In the genomic region with DNA sequence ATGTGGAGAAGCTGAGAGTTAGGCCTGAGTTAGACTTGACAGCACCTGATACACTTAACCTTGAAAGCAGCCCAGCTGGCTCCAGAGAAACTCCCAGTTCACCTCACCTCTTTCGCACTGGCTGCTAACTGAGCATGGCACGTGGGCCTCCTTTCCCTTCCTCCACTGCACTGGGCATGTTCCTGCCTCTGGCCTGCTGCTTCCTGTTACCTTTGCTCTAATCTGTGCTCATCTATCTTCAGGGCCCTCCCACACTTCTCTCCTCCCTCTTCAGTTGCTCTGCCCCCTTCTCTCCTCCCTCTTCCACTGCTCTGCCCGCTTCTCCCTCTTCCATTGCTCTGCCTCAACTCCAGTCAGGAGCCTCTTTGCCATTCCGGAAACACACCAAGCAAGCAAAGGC, we compare ENCODE assay signal across 13 cellular contexts. TPM values are rescaled to one million over a fixed set of nuclear protein-coding genes. Genes with fewer than 3 reads are reported as not detected.
DNase-seq lines count a peak whose midpoint lies in the region; ATAC-seq, FAIRE-seq and TF ChIP-seq lines count a peak whose summit lies in the region.
"Had no signal": no experiment of that assay in that cellular context is flagged by ENCODE, and none has a peak within 500 bp of the region (broad histone marks: within the 10 kb centered on the region; RNA-seq: fewer than 3 reads in every experiment).

No MANE protein-coding gene starts in this region.

- POLR2A ChIA-PET in A549 (lab: Yijun Ruan, JAX) (interaction anchor here (0.8 kb wide), 1 partner anchor 27 kb away, joined by 3 read pairs; the partner anchor contains the start of gene PEDS1), HEK293 (lab: Yijun Ruan, JAX) (interaction anchor here (0.6 kb wide), 1 partner anchor 20 kb away, joined by 3 read pairs; no protein-coding TSS in a partner anchor)

- 46% methylated on average over 4 of the region's 4 CpGs for WGBS in A549 (ENCODE audit: missing lambda C conversion rate)
- WGBS in mesenchymal stem cell = 70% methylated on average over 4 of the region's 4 CpGs

- no peak overlapping the region for H2BK15ac ChIP-seq in mesenchymal stem cell (ENCODE audit: low read depth, poor library complexity, severe bottlenecking)

- H2AFZ ChIP-seq in mesenchymal stem cell (ENCODE audit: low read depth, low read length) = no peak overlapping the region

- H3K14ac ChIP-seq in mesenchymal stem cell (ENCODE audit: low read length in 2 of 2) = no peak overlapping the region

- H3K4ac ChIP-seq in mesenchymal stem cell (ENCODE audit: low read depth in 1 of 2, low read length in 2 of 2) = no peak overlapping the region

- no peak for TF ChIP-seq EP300 in A549 (IDR thresholded peaks at IDR 0.05)

- H3K9ac ChIP-seq in mesenchymal stem cell (ENCODE audit: low read length) = no peak overlapping the region

- no peak overlapping the region for H2BK5ac ChIP-seq in mesenchymal stem cell (ENCODE audit: low read depth, low read length, poor library complexity, severe bottlenecking)

- no peak overlapping the region for H4K91ac ChIP-seq in mesenchymal stem cell (ENCODE audit: low read length)

- peaks cover 43% of the 10 kb centered on the region for H3K79me1 ChIP-seq in mesenchymal stem cell (replicated peaks; ENCODE audit: low read length, poor library complexity, severe bottlenecking)

- TF ChIP-seq RAD21 in A549 (conservative IDR thresholded peaks at IDR 0.05 in 1 of 2, IDR thresholded peaks at IDR 0.05 in 1 of 2) = no peak

- CTCF ChIA-PET in A549 (lab: Yijun Ruan, JAX) (interaction anchor here (1.5 to 31.2 kb wide), 5 partner anchors 14 to 338 kb away, joined by 4 to 1085 read pairs (median 123); partner anchors contain the start of genes CEBPB, PEDS1 and UBE2V1), HEK293 (lab: Yijun Ruan, JAX) (interaction anchor here (0.6 to 1.0 kb wide), 3 partner anchors 52 to 1234 kb away, joined by 3 to 4 read pairs (median 3); no protein-coding TSS in a partner anchor)

- no peak overlapping the region for H2BK12ac ChIP-seq in mesenchymal stem cell (ENCODE audit: low read length in 2 of 2)

- no peak for TF ChIP-seq POLR2A in A549 (IDR thresholded peaks at IDR 0.05; ENCODE audit: low read length)

- H3K27ac ChIP-seq in A549 (peak overlapping the region; percentile 44 to 72; a peak in 4 of 6 replicates), HEK293 (ENCODE audit: extremely low read depth, low read depth, low read length) (peak overlapping the region; percentile 9; the same call in 1 of the 2 replicates), mesenchymal stem cell (ENCODE audit: low read length, poor library complexity, severe bottlenecking) (no peak overlapping the region)
- H3K27ac ChIP-seq: neutrophil had no signal

- H3K4me1 ChIP-seq in A549 (peaks cover 31% of the 10 kb centered on the region), HEK293 (ENCODE audit: control insufficient read depth, insufficient read depth, low read length) (no peaks in the 10 kb centered on the region), mesenchymal stem cell (ENCODE audit: control insufficient read depth, insufficient read depth, low read depth, low read length) (peaks cover 20% of the 10 kb centered on the region)

- ATAC-seq in A549 (peak; percentile 55 to 82; a peak in 4 of 6 replicates), GM19455 (IDR thresholded peaks at IDR 0.05; ENCODE audit: unreplicated experiment) (no peak), HG02973 (IDR thresholded peaks at IDR 0.05; ENCODE audit: unreplicated experiment) (no peak)

- H3K23ac ChIP-seq in mesenchymal stem cell (ENCODE audit: low read length in 2 of 2) = no peak overlapping the region

- no peaks in the 10 kb centered on the region for H3K9me3 ChIP-seq in A549
- no peaks in the 10 kb centered on the region for H3K9me3 ChIP-seq in HEK293 (ENCODE audit: control insufficient read depth, insufficient read depth, low read depth, low read length)
- peaks cover 2% of the 10 kb centered on the region for H3K9me3 ChIP-seq in mesenchymal stem cell (ENCODE audit: control insufficient read depth, low read length)
- H3K9me3 ChIP-seq: neutrophil had no signal

- H3K18ac ChIP-seq in mesenchymal stem cell (ENCODE audit: low read depth in 1 of 2, low read length in 2 of 2) = no peak overlapping the region

- peak overlapping the region; percentile 45 for H2AK5ac ChIP-seq in mesenchymal stem cell (ENCODE audit: low read length, severe bottlenecking)

- no peak overlapping the region for H4K8ac ChIP-seq in mesenchymal stem cell (ENCODE audit: low read length)

- DNase-seq in A549 (ENCODE audit: low read depth in 1 of 2, low spot score in 1 of 2) (peak in 1 of 2 experiments; percentile 73), amniotic epithelial cell (ENCODE audit: low read depth) (peak; percentile 87), mesenchymal stem cell (no peak), frontal cortex (ENCODE audit: low spot score in 2 of 2) (no peak), D721Med (ENCODE audit: insufficient read length, low spot score) (no peak)
- DNase-seq: activated gamma-delta T cell treated with Interleukin-2 at 50 U/mL for 16 hours, COR-L47, KG1 had no signal

- H2BK120ac ChIP-seq in mesenchymal stem cell (ENCODE audit: low read depth, low read length) = no peak overlapping the region

- TF ChIP-seq CTCF in A549 (IDR thresholded peaks at IDR 0.05) (no peak), HEK293 (tag by site-specific recombination; IDR thresholded peaks at IDR 0.05) (no peak), D721Med (IDR thresholded peaks at IDR 0.05; ENCODE audit: insufficient read depth, missing control alignments) (no peak)

- peak overlapping the region; percentile 25; the same call in 1 of the 3 replicates for H3K4me2 ChIP-seq in A549
- no peak overlapping the region for H3K4me2 ChIP-seq in mesenchymal stem cell (ENCODE audit: low read length, poor library complexity, severe bottlenecking)

- FAIRE-seq in A549 (lab: Jason Lieb, UNC) = no peak
- FAIRE-seq in frontal cortex (lab: Jason Lieb, UNC) = no peak
- no peak for FAIRE-seq in D721Med (lab: Jason Lieb, UNC)
- FAIRE-seq: urothelium cell line had no signal

- H3K36me3 ChIP-seq in HEK293 (ENCODE audit: control insufficient read depth in 2 of 2, insufficient read depth in 1 of 2, low read length in 2 of 2) (peaks cover 0 to 86% of the 10 kb centered on the region in 2 experiments; a peak in 2 of 3 replicates), mesenchymal stem cell (ENCODE audit: control insufficient read depth in 1 of 2, insufficient read depth in 2 of 2, low read depth in 1 of 2, low read length in 2 of 2) (peaks cover 66 to 80% of the 10 kb centered on the region in 2 experiments)

- H3K4me3 ChIP-seq in A549 = no peak overlapping the region
- H3K4me3 ChIP-seq in HEK293 (ENCODE audit: low read depth, low read length) = no peak overlapping the region
- no peak overlapping the region for H3K4me3 ChIP-seq in mesenchymal stem cell (ENCODE audit: insufficient read depth in 1 of 2, low read depth in 1 of 2, low read length in 2 of 2)

- no peaks in the 10 kb centered on the region for H3K27me3 ChIP-seq in mesenchymal stem cell (ENCODE audit: control insufficient read depth in 1 of 2, insufficient read depth in 1 of 2, low read length in 2 of 2)
- H3K27me3 ChIP-seq: neutrophil had no signal

TF ChIP-seq in A549, 52 proteins besides CTCF, POLR2A, EP300 and RAD21:
- TF ChIP-seq CBX8 (IDR thresholded peaks at IDR 0.05) (no peak), HOXB13 (CRISPR knock-in tag; IDR thresholded peaks at IDR 0.05; ENCODE audit: low read depth) (no peak), CHD4 (IDR thresholded peaks at IDR 0.05; ENCODE audit: borderline replicate concordance) (no peak)
- TF ChIP-seq, protein P1, sequence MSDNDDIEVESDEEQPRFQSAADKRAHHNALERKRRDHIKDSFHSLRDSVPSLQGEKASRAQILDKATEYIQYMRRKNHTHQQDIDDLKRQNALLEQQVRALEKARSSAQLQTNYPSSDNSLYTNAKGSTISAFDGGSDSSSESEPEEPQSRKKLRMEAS (IDR thresholded peaks at IDR 0.05) = peak; percentile 51; the same call in 1 of the 2 replicates

TF ChIP-seq in HEK293, 187 proteins besides CTCF, POLR2A, EP300 and RAD21 (continues in another document):
- TF ChIP-seq ZNF596 (tag by site-specific recombination; IDR thresholded peaks at IDR 0.05) (no peak), ZBTB6 (tag by site-specific recombination; IDR thresholded peaks at IDR 0.05) (no peak), ZNF626 (tag by site-specific recombination; IDR thresholded peaks at IDR 0.05) (no peak), YY1 (tag by site-specific recombination; IDR thresholded peaks at IDR 0.05) (no peak), KLF8 (tag by site-specific recombination; IDR thresholded peaks at IDR 0.05) (0 out of 2 replicates have a peak, but pooled peaks have one; percentile 31), ZNF114 (tag by site-specific recombination; IDR thresholded peaks at IDR 0.05) (no peak)

RNA-seq across cellular contexts. Expression of gene UBE2V1, which starts 13.7 kb away (rescaled TPM):
- polyA plus RNA-seq in A549 (2011; rRNA removed) (114 and 141 TPM in 2 replicates), A549 (2017; fragmentation: RNase III; extraction: RNeasy Plus Mini Kit Qiagen cat#74134 plus additional on column Dnase treatment) (129 to 143 TPM (median 130 TPM) in 3 replicates)
- polyA plus RNA-seq in A549 (2012; cell fraction: cytosol; rRNA removed) = 71.2 and 72.5 TPM in 2 replicates
- polyA plus RNA-seq in A549 (2012; cell fraction: nucleus; rRNA removed) = 26.1 and 63.7 TPM in 2 replicates
- 62.8 and 69.9 TPM in 2 replicates for polyA minus RNA-seq in A549 (2011; rRNA and poly(A)+ RNA removed)
- 292 TPM for polyA plus RNA-seq in mesenchymal stem cell (2013, experiment 1 of 2)
- polyA plus RNA-seq in mesenchymal stem cell (2013, experiment 2 of 2) = 286 TPM
- 20.0 TPM for total RNA-seq in frontal cortex

RNA-seq across cellular contexts. Expression of gene PEDS1, which starts 26.9 kb away (rescaled TPM):
- polyA plus RNA-seq in A549 (2011; rRNA removed) (24.5 and 33.5 TPM in 2 replicates), A549 (2017; fragmentation: RNase III; extraction: RNeasy Plus Mini Kit Qiagen cat#74134 plus additional on column Dnase treatment) (23.1 to 26.5 TPM (median 25.8 TPM) in 3 replicates)
- 42.2 and 62.3 TPM in 2 replicates for polyA plus RNA-seq in A549 (2012; cell fraction: cytosol; rRNA removed)
- polyA plus RNA-seq in A549 (2012; cell fraction: nucleus; rRNA removed) = 37.3 and 53.0 TPM in 2 replicates
- polyA minus RNA-seq in A549 (2011; rRNA and poly(A)+ RNA removed) = 59.2 and 69.8 TPM in 2 replicates
- polyA plus RNA-seq in mesenchymal stem cell (2013, experiment 1 of 2) = 59.1 TPM
- 58.4 TPM for polyA plus RNA-seq in mesenchymal stem cell (2013, experiment 2 of 2)
- total RNA-seq in frontal cortex = 9.4 TPM

Comparison
In these comparisons a context has a peak if more than half of its experiments do, and no peak if none do; other contexts are left out.
1. ATAC-seq: peak in A549 (2 of 2); none in GM19455 (single experiment) and HG02973 (single experiment).